1 cellular context compared by ENCODE assay signal in genomic region chr11:128491195-128491936, GRCh38.
TF ChIP-seq lines count a peak whose summit lies in the region.

No MANE protein-coding gene starts in this region.

TF ChIP-seq in HepG2, 621 proteins besides CTCF, POLR2A, EP300 and RAD21 (continued from another document):
- TF ChIP-seq, protein P1, sequence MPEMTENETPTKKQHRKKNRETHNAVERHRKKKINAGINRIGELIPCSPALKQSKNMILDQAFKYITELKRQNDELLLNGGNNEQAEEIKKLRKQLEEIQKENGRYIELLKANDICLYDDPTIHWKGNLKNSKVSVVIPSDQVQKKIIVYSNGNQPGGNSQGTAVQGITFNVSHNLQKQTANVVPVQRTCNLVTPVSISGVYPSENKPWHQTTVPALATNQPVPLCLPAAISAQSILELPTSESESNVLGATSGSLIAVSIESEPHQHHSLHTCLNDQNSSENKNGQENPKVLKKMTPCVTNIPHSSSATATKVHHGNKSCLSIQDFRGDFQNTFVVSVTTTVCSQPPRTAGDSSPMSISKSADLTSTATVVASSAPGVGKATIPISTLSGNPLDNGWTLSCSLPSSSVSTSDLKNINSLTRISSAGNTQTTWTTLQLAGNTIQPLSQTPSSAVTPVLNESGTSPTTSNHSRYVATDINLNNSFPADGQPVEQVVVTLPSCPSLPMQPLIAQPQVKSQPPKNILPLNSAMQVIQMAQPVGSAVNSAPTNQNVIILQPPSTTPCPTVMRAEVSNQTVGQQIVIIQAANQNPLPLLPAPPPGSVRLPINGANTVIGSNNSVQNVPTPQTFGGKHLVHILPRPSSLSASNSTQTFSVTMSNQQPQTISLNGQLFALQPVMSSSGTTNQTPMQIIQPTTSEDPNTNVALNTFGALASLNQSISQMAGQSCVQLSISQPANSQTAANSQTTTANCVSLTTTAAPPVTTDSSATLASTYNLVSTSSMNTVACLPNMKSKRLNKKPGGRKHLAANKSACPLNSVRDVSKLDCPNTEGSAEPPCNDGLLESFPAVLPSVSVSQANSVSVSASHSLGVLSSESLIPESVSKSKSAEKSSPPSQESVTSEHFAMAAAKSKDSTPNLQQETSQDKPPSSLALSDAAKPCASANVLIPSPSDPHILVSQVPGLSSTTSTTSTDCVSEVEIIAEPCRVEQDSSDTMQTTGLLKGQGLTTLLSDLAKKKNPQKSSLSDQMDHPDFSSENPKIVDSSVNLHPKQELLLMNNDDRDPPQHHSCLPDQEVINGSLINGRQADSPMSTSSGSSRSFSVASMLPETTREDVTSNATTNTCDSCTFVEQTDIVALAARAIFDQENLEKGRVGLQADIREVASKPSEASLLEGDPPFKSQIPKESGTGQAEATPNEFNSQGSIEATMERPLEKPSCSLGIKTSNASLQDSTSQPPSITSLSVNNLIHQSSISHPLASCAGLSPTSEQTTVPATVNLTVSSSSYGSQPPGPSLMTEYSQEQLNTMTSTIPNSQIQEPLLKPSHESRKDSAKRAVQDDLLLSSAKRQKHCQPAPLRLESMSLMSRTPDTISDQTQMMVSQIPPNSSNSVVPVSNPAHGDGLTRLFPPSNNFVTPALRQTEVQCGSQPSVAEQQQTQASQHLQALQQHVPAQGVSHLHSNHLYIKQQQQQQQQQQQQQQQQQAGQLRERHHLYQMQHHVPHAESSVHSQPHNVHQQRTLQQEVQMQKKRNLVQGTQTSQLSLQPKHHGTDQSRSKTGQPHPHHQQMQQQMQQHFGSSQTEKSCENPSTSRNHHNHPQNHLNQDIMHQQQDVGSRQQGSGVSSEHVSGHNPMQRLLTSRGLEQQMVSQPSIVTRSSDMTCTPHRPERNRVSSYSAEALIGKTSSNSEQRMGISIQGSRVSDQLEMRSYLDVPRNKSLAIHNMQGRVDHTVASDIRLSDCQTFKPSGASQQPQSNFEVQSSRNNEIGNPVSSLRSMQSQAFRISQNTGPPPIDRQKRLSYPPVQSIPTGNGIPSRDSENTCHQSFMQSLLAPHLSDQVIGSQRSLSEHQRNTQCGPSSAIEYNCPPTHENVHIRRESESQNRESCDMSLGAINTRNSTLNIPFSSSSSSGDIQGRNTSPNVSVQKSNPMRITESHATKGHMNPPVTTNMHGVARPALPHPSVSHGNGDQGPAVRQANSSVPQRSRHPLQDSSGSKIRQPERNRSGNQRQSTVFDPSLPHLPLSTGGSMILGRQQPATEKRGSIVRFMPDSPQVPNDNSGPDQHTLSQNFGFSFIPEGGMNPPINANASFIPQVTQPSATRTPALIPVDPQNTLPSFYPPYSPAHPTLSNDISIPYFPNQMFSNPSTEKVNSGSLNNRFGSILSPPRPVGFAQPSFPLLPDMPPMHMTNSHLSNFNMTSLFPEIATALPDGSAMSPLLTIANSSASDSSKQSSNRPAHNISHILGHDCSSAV (CRISPR knock-in tag; IDR thresholded peaks at IDR 0.05; ENCODE audit: borderline replicate concordance), result no peak
- TF ChIP-seq BCL6 (CRISPR knock-in tag; IDR thresholded peaks at IDR 0.05), result peak; percentile 93
- no peak for TF ChIP-seq ZNF143 (CRISPR knock-in tag; IDR thresholded peaks at IDR 0.05)
- no peak for TF ChIP-seq SMARCE1 (IDR thresholded peaks at IDR 0.05; ENCODE audit: borderline replicate concordance)
- peak in 1 of 2 experiments; percentile 49; a peak in 1 of 4 replicates for TF ChIP-seq ATF4 (CRISPR knock-in tag; IDR thresholded peaks at IDR 0.05)
- no peak for TF ChIP-seq SOX6 (IDR thresholded peaks at IDR 0.05)
- TF ChIP-seq SOX6 (CRISPR knock-in tag; IDR thresholded peaks at IDR 0.05), result no peak
